8 cellular contexts compared by ENCODE assay signal in genomic region chr4:77095101-77095826, GRCh38. TPM values are rescaled to one million over a fixed set of nuclear protein-coding genes. Genes with fewer than 3 reads are reported as not detected.
A peak's percentile ranks its signal among the peaks of the same experiment; 100 is the strongest.
DNase-seq lines count a peak whose midpoint lies in the region; ATAC-seq, FAIRE-seq and TF ChIP-seq lines count a peak whose summit lies in the region.

No MANE protein-coding gene starts in this region.

- peak; percentile 98 for ATAC-seq in GM18867 (IDR thresholded peaks at IDR 0.05; ENCODE audit: unreplicated experiment)
- ATAC-seq in HG03064 (IDR thresholded peaks at IDR 0.05; ENCODE audit: low read depth, unreplicated experiment): peak; percentile 98
- peak; percentile 100 for ATAC-seq in HepG2

- no TSS peak for BruUV-seq in HepG2 (replicated peaks; lab: Mats Ljungman, UMichigan)

- no peaks in the 10 kb centered on the region for H3K36me3 ChIP-seq in HepG2 (replicated peaks in 1 of 2; ENCODE audit: control insufficient read depth in 1 of 2, insufficient read depth in 2 of 2, low read length in 2 of 2)

- POLR2A ChIA-PET in HepG2 (lab: Yijun Ruan, JAX): interaction anchor here (1.0 kb wide), 1 partner anchor 16 kb away, joined by 4 read pairs; no protein-coding TSS in a partner anchor

- no peaks in the 10 kb centered on the region for H3K27me3 ChIP-seq in HepG2 (ENCODE audit: control insufficient read depth in 1 of 2, insufficient read depth in 2 of 2, low read length in 2 of 2)

- no peaks in the 10 kb centered on the region for H4K20me1 ChIP-seq in HepG2 (ENCODE audit: insufficient read depth, low read length)

- DNase-seq in AG08395 (ENCODE audit: low spot score) (peak; percentile 79), NCI-H2227 (lab: John Stamatoyannopoulos, UW; ENCODE audit: unreplicated experiment) (peak; percentile 55), cerebellum (ENCODE audit: low spot score) (peak; percentile 68), HepG2 (ENCODE audit: low spot score) (peak; percentile 49)
- DNase-seq in activated CD4-positive, alpha-beta T cell treated with anti-CD3 and anti-CD28 coated beads for 1 hour: peak; percentile 56
- peak; percentile 42 to 54 (median 49) for DNase-seq in stimulated activated CD4-positive, alpha-beta T cell treated with anti-CD3 and anti-CD28 coated beads, TNF-alpha, amount 100 ng/mL, for 4 hours (ENCODE audit: low read depth in 3 of 3)

- no peak overlapping the region for H3K4me2 ChIP-seq in HepG2 (ENCODE audit: low read depth, low read length)

- no peak overlapping the region for H3K4me3 ChIP-seq in HepG2 (replicated peaks in 1 of 3; ENCODE audit: insufficient read depth in 1 of 3, low read depth in 2 of 3, low read length in 3 of 3)

- in situ Hi-C loops in HepG2 (cut with HindIII; ENCODE audit: extremely low pct_ligation_motif_present, low pct_unique_long_range_greater_than_20kb): loop anchor here (5.0 kb wide), 1 partner anchor 107 kb away; no protein-coding TSS in a partner anchor

- H2AFZ ChIP-seq in HepG2 (ENCODE audit: low read length): no peak overlapping the region

- H3K9me3 ChIP-seq in HepG2 (ENCODE audit: low read length): no peaks in the 10 kb centered on the region

- TF ChIP-seq EP300 in HepG2 (IDR thresholded peaks at IDR 0.05; ENCODE audit: low read depth in 2 of 2, low read length in 2 of 2): no peak
- TF ChIP-seq EP300 in HepG2 (CRISPR knock-in tag; IDR thresholded peaks at IDR 0.05; ENCODE audit: borderline replicate concordance): no peak

- no peak overlapping the region for H3K9ac ChIP-seq in HepG2 (ENCODE audit: insufficient read depth, low read depth, low read length)

- CTCF ChIA-PET in HepG2 (lab: Yijun Ruan, JAX; ENCODE audit: low intra/inter-chr PET ratio, low total read pairs): interaction anchor here (2.6 kb wide), 1 partner anchor 108 kb away, joined by 25 read pairs; no protein-coding TSS in a partner anchor

- TF ChIP-seq CTCF in HepG2 (CRISPR knock-in tag; IDR thresholded peaks at IDR 0.05): peak; percentile 87

- no peaks in the 10 kb centered on the region for H3K79me2 ChIP-seq in HepG2 (ENCODE audit: insufficient read depth, low read length)

- peak; percentile 21 for FAIRE-seq in HepG2 (lab: Jason Lieb, UNC)

- TF ChIP-seq POLR2A in HepG2 (IDR thresholded peaks at IDR 0.05; ENCODE audit: insufficient read depth in 1 of 2, low read depth in 2 of 2, low read length in 2 of 2): no peak

- WGBS in HepG2 (ENCODE audit: low lambda C conversion rate): 26% methylated on average over 6 of the region's 6 CpGs

- no peaks in the 10 kb centered on the region for H3K4me1 ChIP-seq in HepG2 (ENCODE audit: insufficient read depth, low read length)

- intact Hi-C loops in HepG2 (cut with micrococcal nuclease; ENCODE audit: unreplicated experiment): loop anchor here (1.0 kb wide), 1 partner anchor 108 kb away; no protein-coding TSS in a partner anchor

- peak; percentile 41; the same call in 1 of the 2 replicates for TF ChIP-seq RAD21 in HepG2 (CRISPR knock-in tag; IDR thresholded peaks at IDR 0.05)

- no peak overlapping the region for H3K27ac ChIP-seq in HepG2 (ENCODE audit: extremely low read length, insufficient read depth, low read length)

TF ChIP-seq in HepG2, 621 proteins besides CTCF, POLR2A, EP300 and RAD21 (continues in another document):
- TF ChIP-seq DNMT1 (CRISPR knock-in tag; IDR thresholded peaks at IDR 0.05): 0 out of 2 replicates have a peak, but pooled peaks have one; percentile 41
- TF ChIP-seq NAIF1 (CRISPR knock-in tag; IDR thresholded peaks at IDR 0.05; ENCODE audit: borderline replicate concordance): no peak
- peak; percentile 69 for TF ChIP-seq STAG1 (CRISPR knock-in tag; IDR thresholded peaks at IDR 0.05)
- TF ChIP-seq XRCC5 (optimal IDR thresholded peaks at IDR 0.05; ENCODE audit: low read length): peak; percentile 76
- no peak for TF ChIP-seq CEBPG (CRISPR knock-in tag; IDR thresholded peaks at IDR 0.05)
- TF ChIP-seq MAFF (IDR thresholded peaks at IDR 0.05; ENCODE audit: low read depth, low read length): 0 out of 2 replicates have a peak, but pooled peaks have one; percentile 15
- no peak for TF ChIP-seq HIC2 (CRISPR knock-in tag; IDR thresholded peaks at IDR 0.05; ENCODE audit: low read depth)
- TF ChIP-seq YEATS2 (CRISPR knock-in tag; IDR thresholded peaks at IDR 0.05; ENCODE audit: borderline replicate concordance): no peak
- TF ChIP-seq, protein P1, sequence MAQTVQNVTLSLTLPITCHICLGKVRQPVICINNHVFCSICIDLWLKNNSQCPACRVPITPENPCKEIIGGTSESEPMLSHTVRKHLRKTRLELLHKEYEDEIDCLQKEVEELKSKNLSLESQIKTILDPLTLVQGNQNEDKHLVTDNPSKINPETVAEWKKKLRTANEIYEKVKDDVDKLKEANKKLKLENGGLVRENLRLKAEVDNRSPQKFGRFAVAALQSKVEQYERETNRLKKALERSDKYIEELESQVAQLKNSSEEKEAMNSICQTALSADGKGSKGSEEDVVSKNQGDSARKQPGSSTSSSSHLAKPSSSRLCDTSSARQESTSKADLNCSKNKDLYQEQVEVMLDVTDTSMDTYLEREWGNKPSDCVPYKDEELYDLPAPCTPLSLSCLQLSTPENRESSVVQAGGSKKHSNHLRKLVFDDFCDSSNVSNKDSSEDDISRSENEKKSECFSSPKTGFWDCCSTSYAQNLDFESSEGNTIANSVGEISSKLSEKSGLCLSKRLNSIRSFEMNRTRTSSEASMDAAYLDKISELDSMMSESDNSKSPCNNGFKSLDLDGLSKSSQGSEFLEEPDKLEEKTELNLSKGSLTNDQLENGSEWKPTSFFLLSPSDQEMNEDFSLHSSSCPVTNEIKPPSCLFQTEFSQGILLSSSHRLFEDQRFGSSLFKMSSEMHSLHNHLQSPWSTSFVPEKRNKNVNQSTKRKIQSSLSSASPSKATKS (CRISPR knock-in tag; IDR thresholded peaks at IDR 0.05): no peak
- TF ChIP-seq NFE2L1 (CRISPR knock-in tag; IDR thresholded peaks at IDR 0.05; ENCODE audit: borderline replicate concordance): no peak
- no peak for TF ChIP-seq ZNF839 (CRISPR knock-in tag; IDR thresholded peaks at IDR 0.05; ENCODE audit: borderline replicate concordance)
- TF ChIP-seq MAFK (conservative IDR thresholded peaks at IDR 0.05 in 1 of 2, IDR thresholded peaks at IDR 0.05 in 1 of 2; ENCODE audit: low read length in 2 of 2): peak; percentile 12 to 36; a peak in 1 of 4 replicates
- TF ChIP-seq SMC3 (IDR thresholded peaks at IDR 0.05; ENCODE audit: low read length): peak; percentile 77

RNA-seq across cellular contexts. Expression of gene CCNI, which starts 19.5 kb away (rescaled TPM):
- total RNA-seq in cerebellum (296 TPM), HepG2 (2016; rRNA removed; fragmentation: Illumina TruSeq; extraction: Trizol) (43.5 and 73.5 TPM in 2 replicates)
- total RNA-seq in HepG2 (2016; cell fraction: cytosol; rRNA removed; fragmentation: Illumina TruSeq; extraction: Trizol; ENCODE audit: low read depth): 50.2 and 52.8 TPM in 2 replicates
- total RNA-seq in HepG2 (2016; cell fraction: insoluble cytoplasmic fraction; rRNA removed; fragmentation: Illumina TruSeq; extraction: Trizol): 41.4 and 68.2 TPM in 2 replicates
- 161 and 167 TPM in 2 replicates for total RNA-seq in HepG2 (2016; cell fraction: membrane; rRNA removed; fragmentation: Illumina TruSeq; extraction: Trizol)
- total RNA-seq in HepG2 (2016; cell fraction: nucleus; rRNA removed; fragmentation: Illumina TruSeq; extraction: Trizol): 39.6 and 40.4 TPM in 2 replicates
- polyA plus RNA-seq in HepG2 (2011; rRNA removed): 98.7 and 122 TPM in 2 replicates
- polyA plus RNA-seq in HepG2 (2011; cell fraction: cytosol; rRNA removed): 75.3 and 115 TPM in 2 replicates
- polyA plus RNA-seq in HepG2 (2011; cell fraction: nucleus; rRNA removed): 18.1 and 30.8 TPM in 2 replicates
- 150 and 164 TPM in 2 replicates for polyA plus RNA-seq in HepG2 (2012)
- 114 and 139 TPM in 2 replicates for polyA plus RNA-seq in HepG2 (2016; cell fraction: cytosol; fragmentation: Illumina TruSeq; extraction: Trizol; ENCODE audit: low read depth)
- 121 and 136 TPM in 2 replicates for polyA plus RNA-seq in HepG2 (2016; cell fraction: insoluble cytoplasmic fraction; fragmentation: Illumina TruSeq; extraction: Trizol; ENCODE audit: low read depth)
- 246 TPM in 2 replicates for polyA plus RNA-seq in HepG2 (2016; cell fraction: membrane; fragmentation: Illumina TruSeq; extraction: Trizol; ENCODE audit: low read depth)
- 57.5 and 63.5 TPM in 2 replicates for polyA plus RNA-seq in HepG2 (2016; cell fraction: nucleus; fragmentation: Illumina TruSeq; extraction: Trizol; ENCODE audit: insufficient read depth, low read depth)
- 248 and 399 TPM in 2 replicates for polyA minus RNA-seq in HepG2 (2011; rRNA and poly(A)+ RNA removed; ENCODE audit: low replicate concordance)
- 137 and 168 TPM in 2 replicates for polyA minus RNA-seq in HepG2 (2011; cell fraction: cytosol; rRNA and poly(A)+ RNA removed)
- 63.2 and 103 TPM in 2 replicates for polyA minus RNA-seq in HepG2 (2011; cell fraction: nucleus; rRNA and poly(A)+ RNA removed)
